ENCODE assay signal across 8 cellular contexts in genomic region chr2:62309465-62310091, GRCh38.
DNase-seq lines count a peak whose midpoint lies in the region; ATAC-seq and TF ChIP-seq lines count a peak whose summit lies in the region.

No MANE protein-coding gene starts in this region.

- peak overlapping the region; percentile 59 to 69 (median 63) for H3K4me3 Mint-ChIP-seq in T-cell

- no peak for TF ChIP-seq POLR2A in tibial nerve (IDR thresholded peaks at IDR 0.05)

- H3K27ac Mint-ChIP-seq in T-cell = peak overlapping the region; percentile 91 to 96

- WGBS in right cardiac atrium = 14% methylated on average over 17 of the region's 17 CpGs
- WGBS in tibial nerve, 2 donors = 47 to 50% methylated on average over 17 of the region's 17 CpGs

- CTCF ChIA-PET in T-cell (lab: Charles Lee) = interaction anchor here in 1 of 2 donors (0.6 to 1.1 kb wide), 2 partner anchors 21 to 30 kb away, joined by 3 read pairs; no protein-coding TSS in a partner anchor

- H3K4me1 ChIP-seq in right cardiac atrium (ENCODE audit: control insufficient read depth, insufficient read depth, low read length) (peaks cover 24% of the 10 kb centered on the region), tibial nerve (peaks cover 0 to 7% (median 0%) of the 10 kb centered on the region in 4 donors)

- TF ChIP-seq CTCF in tibial nerve (IDR thresholded peaks at IDR 0.05) = no peak

- ATAC-seq in GM18867 (IDR thresholded peaks at IDR 0.05; ENCODE audit: unreplicated experiment) (peak; percentile 57), HG02642 (IDR thresholded peaks at IDR 0.05; ENCODE audit: poor library complexity, unreplicated experiment) (peak; percentile 49), T-cell (replicated peaks in 1 of 4) (peak; percentile 28 to 37 (median 33)), right cardiac atrium (peak; percentile 19 to 47), left lobe of liver (no peak)

- no peaks in the 10 kb centered on the region for H3K36me3 Mint-ChIP-seq in T-cell

- POLR2A ChIA-PET in T-cell (lab: Charles Lee) = no interaction called here

- H3K27ac ChIP-seq in right cardiac atrium (ENCODE audit: low read length) (peak overlapping the region; percentile 66), tibial nerve (peak overlapping the region in 1 of 4 donors; percentile 3)

- no peaks in the 10 kb centered on the region for H3K9me3 Mint-ChIP-seq in T-cell

- H3K27me3 Mint-ChIP-seq in T-cell = no peaks in the 10 kb centered on the region

- H3K4me3 ChIP-seq in right cardiac atrium (ENCODE audit: low read length) (no peak overlapping the region), tibial nerve (peak overlapping the region in 1 of 4 donors; percentile 10)

- no peak for TF ChIP-seq EP300 in tibial nerve (IDR thresholded peaks at IDR 0.05)

- no peaks in the 10 kb centered on the region for H3K36me3 ChIP-seq in tibial nerve

- DNase-seq in T-cell (peak in 4 of 34 experiments; percentile 19 to 28 (median 28)), right cardiac atrium (peak in 1 of 3 donors; percentile 49), CD1c-positive myeloid dendritic cell (ENCODE audit: extremely low spot score) (no peak), NCI-H146 (lab: John Stamatoyannopoulos, UW) (no peak), tibial nerve (ENCODE audit: low spot score in 2 of 2) (no peak), left lobe of liver (ENCODE audit: low spot score) (no peak)

- H3K9me3 ChIP-seq in right cardiac atrium (ENCODE audit: control insufficient read depth, low read length) (no peaks in the 10 kb centered on the region), tibial nerve (no peaks in the 10 kb centered on the region)

- intact Hi-C loops in right cardiac atrium (cut with DNase I) = no loop called here

- H3K27me3 ChIP-seq in right cardiac atrium (ENCODE audit: control insufficient read depth, insufficient read depth) (no peaks in the 10 kb centered on the region), tibial nerve (no peaks in the 10 kb centered on the region)

- peaks cover 69 to 75% (median 74%) of the 10 kb centered on the region in 3 donors for H3K4me1 Mint-ChIP-seq in T-cell
